ENCODE assay signal across 8 cellular contexts in genomic region chr3:123960791-123961507, GRCh38. TPM values are rescaled to one million over a fixed set of nuclear protein-coding genes. Genes with fewer than 3 reads are reported as not detected.
A peak's percentile ranks its signal among the peaks of the same experiment; 100 is the strongest.
DNase-seq lines count a peak whose midpoint lies in the region; ATAC-seq and TF ChIP-seq lines count a peak whose summit lies in the region.

CCDC14 (minus strand) TSS chr3:123961229; CDS start chr3:123961173, 56 bp downstream.

- in situ Hi-C loops in IMR-90 (cut with MboI; ENCODE audit: low sequenced_read_pairs) = no loop called here

- peak within 1 kb of the TSS; percentile 95 for H3K14ac ChIP-seq in IMR-90 (replicated peaks; ENCODE audit: low read depth, low read length)

- peak within 1 kb of the TSS; percentile 77 to 92 for H4K8ac ChIP-seq in IMR-90 (ENCODE audit: low read depth in 2 of 2, low read length in 2 of 2)

- H3K4me3 ChIP-seq in IMR-90 (ENCODE audit: insufficient read depth, low read depth, low read length) (peak within 1 kb of the TSS; percentile 85), mucosa of descending colon (peak within 1 kb of the TSS; percentile 42)

- intact Hi-C loops in IMR-90 (cut with micrococcal nuclease) (no loop called here), mucosa of descending colon (cut with DNase I, micrococcal nuclease) (no loop called here)

- peak within 1 kb of the TSS; percentile 20; the same call in 1 of the 3 replicates for H2BK15ac ChIP-seq in IMR-90 (ENCODE audit: low read depth, low read length)

- H2BK120ac ChIP-seq in IMR-90 (ENCODE audit: low read depth, low read length) = peak within 1 kb of the TSS; percentile 81; the same call in 1 of the 2 replicates

- H3K23ac ChIP-seq in IMR-90 (ENCODE audit: low read depth, low read length) = peak within 1 kb of the TSS; percentile 90

- H3K4ac ChIP-seq in IMR-90 (ENCODE audit: low read depth, low read length) = peak within 1 kb of the TSS; percentile 89

- 0 out of 2 replicates have a peak, but pooled peaks cover 2% of the 10 kb centered on the region for H3K27me3 ChIP-seq in IMR-90 (ENCODE audit: control insufficient read depth, insufficient read depth, low read length)

- H2AK9ac ChIP-seq in IMR-90 (replicated peaks; ENCODE audit: low read depth, low read length, poor library complexity) = peak within 1 kb of the TSS; percentile 63

- DNase-seq in DMS 273 (lab: John Stamatoyannopoulos, UW; ENCODE audit: unreplicated experiment) (peak; percentile 100), IMR-90 (peak; percentile 96), OCI-M2 (lab: John Stamatoyannopoulos, UW; ENCODE audit: unreplicated experiment) (peak; percentile 39), activated T-cell treated with anti-CD3 and anti-CD28 coated beads for 24 hours (ENCODE audit: low read depth) (peak; percentile 80), epithelial cell of prostate (ENCODE audit: low read depth, low spot score) (peak; percentile 44), mucosa of descending colon (peak; percentile 94 to 96 (median 95))
- peak; percentile 47 to 52 for DNase-seq in stimulated activated CD8-positive, alpha-beta memory T cell treated with anti-CD3 and anti-CD28 coated beads, Interleukin-4, amount 100 ng/mL, for 1 hour (ENCODE audit: low read depth in 2 of 2, low spot score in 1 of 2)

- peak within 1 kb of the TSS; percentile 51 for H4K5ac ChIP-seq in IMR-90 (ENCODE audit: low read depth, low read length)

- H2AFZ ChIP-seq in IMR-90 (replicated peaks; ENCODE audit: low read length, poor library complexity) = peak within 1 kb of the TSS; percentile 89

- H3K4me1 ChIP-seq in IMR-90 (ENCODE audit: control insufficient read depth, insufficient read depth, low read length) (no peaks in the 10 kb centered on the region), mucosa of descending colon (ENCODE audit: low read depth) (peaks cover 11% of the 10 kb centered on the region)

- H4K20me1 ChIP-seq in IMR-90 (ENCODE audit: insufficient read depth, low read length) = no peaks in the 10 kb centered on the region

- POLR2A ChIA-PET in IMR-90 (lab: Charles Lee; ENCODE audit: unreplicated experiment) = no interaction called here

- peak within 1 kb of the TSS; percentile 74 for H4K91ac ChIP-seq in IMR-90 (ENCODE audit: insufficient read depth, low read depth, low read length)

- H3K9me3 ChIP-seq in IMR-90 (ENCODE audit: control insufficient read depth, insufficient read depth, low read length) (no peaks in the 10 kb centered on the region), mucosa of descending colon (no peaks in the 10 kb centered on the region)

- H3K79me1 ChIP-seq in IMR-90 (ENCODE audit: low read depth in 1 of 2, low read length in 2 of 2) = peaks cover 11 to 19% of the 10 kb centered on the region in 2 experiments

- peak; percentile 76 for TF ChIP-seq POLR2A in IMR-90 (IDR thresholded peaks at IDR 0.05; ENCODE audit: low read depth, low read length)

- peak within 1 kb of the TSS; percentile 72 for H3K4me2 ChIP-seq in IMR-90 (ENCODE audit: low read depth, low read length)

- BruUV-seq in IMR-90 (replicated peaks; lab: Mats Ljungman, UMichigan) = no TSS peak

- H2BK5ac ChIP-seq in IMR-90 (ENCODE audit: low read depth, low read length, poor library complexity, severe bottlenecking) = peak within 1 kb of the TSS; percentile 23

- no peaks in the 10 kb centered on the region for H3K9me1 ChIP-seq in IMR-90 (ENCODE audit: insufficient read depth, low read length)

- TF ChIP-seq CTCF in IMR-90 (conservative IDR thresholded peaks at IDR 0.05; ENCODE audit: low read depth, low read length) (no peak), mucosa of descending colon (IDR thresholded peaks at IDR 0.05) (no peak)

- H3K18ac ChIP-seq in IMR-90 (ENCODE audit: low read depth, low read length) = peak within 1 kb of the TSS; percentile 53

- peak within 1 kb of the TSS; percentile 48 for H2AK5ac ChIP-seq in IMR-90 (ENCODE audit: low read depth, low read length)

- dilution Hi-C loops in IMR-90 (cut with HindIII; ENCODE audit: low sequenced_read_pairs, unreplicated experiment) = no loop called here

- CTCF ChIA-PET in IMR-90 (lab: Yijun Ruan, JAX) = interaction anchor here (0.9 kb wide), 1 partner anchor 20 kb away, joined by 3 read pairs; no protein-coding TSS in a partner anchor

- peak within 1 kb of the TSS; percentile 83 for H3K56ac ChIP-seq in IMR-90 (ENCODE audit: extremely low read depth, insufficient read depth, low read length)

- WGBS in IMR-90 (ENCODE audit: extremely low coverage in 2 of 2, insufficient read length in 1 of 2), 2 experiments = 0% methylated on average over 44 of the region's 55 CpGs; no CpG with 5 or more reads in 1 of the 2 experiments

- peak within 1 kb of the TSS; percentile 58; the same call in 1 of the 2 replicates for H2BK20ac ChIP-seq in IMR-90 (ENCODE audit: low read depth, low read length)

- H3K9ac ChIP-seq in IMR-90 (ENCODE audit: low read depth, low read length) = peak within 1 kb of the TSS; percentile 91

- TF ChIP-seq RAD21 in IMR-90 (IDR thresholded peaks at IDR 0.05; ENCODE audit: low read length) = no peak

- ATAC-seq in GM21526 (IDR thresholded peaks at IDR 0.05; ENCODE audit: low FRiP score, unreplicated experiment) (peak; percentile 73), IMR-90 (ENCODE audit: low read depth) (peak; percentile 100), mucosa of descending colon (peak; percentile 97)

- H3K36me3 ChIP-seq in IMR-90 (ENCODE audit: control insufficient read depth, insufficient read depth, low read length) = no peaks in the 10 kb centered on the region
- H3K36me3 ChIP-seq in mucosa of descending colon (ENCODE audit: low read depth) = no peaks in the 10 kb centered on the region

- H3K27ac ChIP-seq in IMR-90 (ENCODE audit: insufficient read depth, low read length) (peak within 1 kb of the TSS; percentile 83), epithelial cell of prostate (peak within 1 kb of the TSS; percentile 66)

TF ChIP-seq in IMR-90, 13 proteins besides CTCF, POLR2A, EP300 and RAD21:
- TF ChIP-seq CEBPB (IDR thresholded peaks at IDR 0.05; ENCODE audit: low read depth, low read length) (peak; percentile 56; the same call in 1 of the 2 replicates), MAFK (IDR thresholded peaks at IDR 0.05; ENCODE audit: low read depth, low read length) (no peak), NFE2L2 (IDR thresholded peaks at IDR 0.05; ENCODE audit: low read depth, low read length) (no peak), BHLHE40 (IDR thresholded peaks at IDR 0.05; ENCODE audit: low read depth, low read length) (no peak), FOS (IDR thresholded peaks at IDR 0.05; ENCODE audit: low read depth, low read length) (no peak), MAZ (IDR thresholded peaks at IDR 0.05; ENCODE audit: borderline replicate concordance, low read depth, low read length) (peak; percentile 65; the same call in 1 of the 2 replicates), MXI1 (IDR thresholded peaks at IDR 0.05; ENCODE audit: borderline replicate concordance, low read depth, low read length) (0 out of 2 replicates have a peak, but pooled peaks have one; percentile 17)

RNA-seq across cellular contexts. Expression of gene CCDC14, which starts in this region (rescaled TPM):
- total RNA-seq in IMR-90 (2012; rRNA removed) (70.0 and 82.1 TPM in 2 replicates), mucosa of descending colon (10 to 100 TPM; 60.5 to 93.8 (median 62.8) TPM)
- 86.9 and 109 TPM in 2 replicates for polyA plus RNA-seq in IMR-90 (2012; rRNA removed)
- 11.3 and 12.7 TPM in 2 replicates for polyA plus RNA-seq in IMR-90 (2012; cell fraction: cytosol; rRNA removed)
- polyA plus RNA-seq in IMR-90 (2012; cell fraction: nucleus; rRNA removed; ENCODE audit: low replicate concordance) = 200 and 1,120 TPM in 2 replicates

Comparison
In these comparisons a context has a peak if more than half of its experiments do, and no peak if none do; other contexts are left out.
1. Peak in every context shown above with its lines: DNase-seq, ATAC-seq, H3K4me3 ChIP-seq and H3K27ac ChIP-seq.
2. DNase-seq: peak in every context shown above with its lines; median percentile 100 in DMS 273; 96 in IMR-90; 95 in mucosa of descending colon; 80 in activated T-cell treated with anti-CD3 and anti-CD28 coated beads for 24 hours; 50 in stimulated activated CD8-positive, alpha-beta memory T cell treated with anti-CD3 and anti-CD28 coated beads, Interleukin-4, amount 100 ng/mL, for 1 hour; 44 in epithelial cell of prostate; 39 in OCI-M2.